ENCODE assay signal across 21 cellular contexts in the genomic region with DNA sequence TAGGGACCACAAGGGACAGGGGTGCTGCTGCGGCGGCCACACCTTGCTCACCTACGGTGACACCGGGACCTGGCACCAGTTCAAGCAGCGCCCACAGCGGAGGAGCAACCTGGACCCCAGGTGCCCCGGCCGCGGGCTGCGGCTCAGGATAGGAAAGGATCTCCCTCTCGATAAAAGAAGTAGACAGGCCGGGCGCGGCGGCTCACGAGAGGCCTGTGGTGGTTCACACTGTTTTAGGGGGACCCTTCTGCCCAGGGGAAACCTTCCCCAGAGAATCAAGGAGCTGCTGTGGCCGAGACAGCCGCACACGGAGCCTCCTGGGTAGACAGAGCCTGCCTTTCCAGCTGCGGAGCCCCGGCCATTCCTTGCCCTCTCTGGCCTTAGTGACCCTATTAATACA.
"Had no signal": no experiment of that assay in that cellular context is flagged by ENCODE, and none has a peak within 500 bp of the region (broad histone marks: within the 10 kb centered on the region; RNA-seq: fewer than 3 reads in every experiment).

No MANE protein-coding gene starts in this region.

- FAIRE-seq: bronchial epithelial cell, keratinocyte, TTC549 had no signal

- H3K4me3 ChIP-seq: heart right ventricle, lung, testis had no signal

- H3K4me1 ChIP-seq: testis had no signal

- H3K4me1 Mint-ChIP-seq: activated T-helper 17 cell treated with anti-CD3 and anti-CD28 coated beads, Interleukin-2, amount 50 U/mL, for 72 hours had no signal

- DNase-seq: activated T-cell treated with anti-CD3 and anti-CD28 coated beads, Interleukin-2, amount 50 U/mL, for 24 hours; amniotic stem cell; cerebellar nuclear complex; effector CD8-positive, alpha-beta T cell; erythroblast; foreskin fibroblast; heart right ventricle; naive thymus-derived CD4-positive, alpha-beta T cell; stimulated activated CD4-positive, alpha-beta T cell treated with anti-CD3 and anti-CD28 coated beads, Interleukin-2, amount 100 ng/mL, for 48 hours; stimulated activated CD8-positive, alpha-beta memory T cell treated with anti-CD3 and anti-CD28 coated beads, Interleukin-4, amount 100 ng/mL, for 48 hours; stimulated activated naive CD4-positive, alpha-beta T cell; T-helper 1 cell; testis had no signal

- H3K36me3 ChIP-seq: heart right ventricle had no signal

- H3K9me3 Mint-ChIP-seq: activated T-cell treated with anti-CD3 and anti-CD28 coated beads, Interleukin-2, amount 50 U/mL, for 24 hours; activated T-helper 17 cell treated with anti-CD3 and anti-CD28 coated beads, Interleukin-2, amount 50 U/mL, for 72 hours; neural crest cell; type B pancreatic cell had no signal

- ATAC-seq: activated naive CD4-positive, alpha-beta T cell treated with anti-CD3 and anti-CD28 coated beads, Interleukin-2, amount 50 U/mL, for 72 hours; activated T-helper 17 cell treated with anti-CD3 and anti-CD28 coated beads, Interleukin-2, amount 50 U/mL, for 72 hours; heart right ventricle; naive thymus-derived CD4-positive, alpha-beta T cell had no signal

- H3K27me3 ChIP-seq: testis had no signal

- H3K27ac ChIP-seq: heart right ventricle, testis had no signal

- H3K36me3 Mint-ChIP-seq: activated naive CD4-positive, alpha-beta T cell treated with anti-CD3 and anti-CD28 coated beads, Interleukin-2, amount 50 U/mL, for 72 hours; naive thymus-derived CD4-positive, alpha-beta T cell; type B pancreatic cell had no signal

- H3K27ac Mint-ChIP-seq: activated T-cell treated with anti-CD3 and anti-CD28 coated beads, Interleukin-2, amount 50 U/mL, for 24 hours; activated T-helper 17 cell treated with anti-CD3 and anti-CD28 coated beads, Interleukin-2, amount 50 U/mL, for 72 hours; type B pancreatic cell had no signal

- H3K9me3 ChIP-seq: testis had no signal

- H3K4me3 Mint-ChIP-seq: activated T-cell treated with anti-CD3 and anti-CD28 coated beads, Interleukin-2, amount 50 U/mL, for 24 hours; activated T-helper 17 cell treated with anti-CD3 and anti-CD28 coated beads, Interleukin-2, amount 50 U/mL, for 72 hours; naive thymus-derived CD4-positive, alpha-beta T cell; neural crest cell; type B pancreatic cell had no signal
